Comparison of ENCODE assay signal across 27 cellular contexts in genomic region chr3:47813551-47814177, GRCh38.
"Had no signal": no experiment of that assay in that cellular context is flagged by ENCODE, and none has a peak within 500 bp of the region (broad histone marks: within the 10 kb centered on the region; RNA-seq: fewer than 3 reads in every experiment).

No MANE protein-coding gene starts in this region.

- H3K27ac ChIP-seq: adrenal gland, ascending aorta, brain microvascular endothelial cell, left lung, pancreas, stomach, suprapubic skin, tibial nerve, uterus, VCaP had no signal

- H3K27ac Mint-ChIP-seq: activated T-cell treated with anti-CD3 and anti-CD28 coated beads, Interleukin-2, amount 50 U/mL, for 72 hours had no signal

- H3K4me1 ChIP-seq: adrenal gland, ascending aorta, left lung, pancreas, stomach, suprapubic skin, uterus had no signal

- H3K27me3 ChIP-seq: adrenal gland, ascending aorta, brain microvascular endothelial cell, left lung, pancreas, stomach, suprapubic skin, tibial nerve, uterus had no signal

- H3K36me3 ChIP-seq: uterus had no signal

- ATAC-seq: activated T-cell treated with anti-CD3 and anti-CD28 coated beads, Interleukin-2, amount 50 U/mL, for 72 hours; left lung; naive thymus-derived CD8-positive, alpha-beta T cell; pancreas; right cardiac atrium had no signal

- H3K9me3 Mint-ChIP-seq: activated T-cell treated with anti-CD3 and anti-CD28 coated beads, Interleukin-2, amount 50 U/mL, for 72 hours; naive thymus-derived CD8-positive, alpha-beta T cell had no signal

- FAIRE-seq: pancreas had no signal

- H3K4me3 ChIP-seq: adrenal gland, ascending aorta, left lung, pancreas, stomach, suprapubic skin, tibial nerve, uterus had no signal

- H3K27me3 Mint-ChIP-seq: naive thymus-derived CD8-positive, alpha-beta T cell had no signal

- H3K9me3 ChIP-seq: adrenal gland, ascending aorta, left lung, pancreas, stomach, suprapubic skin, tibial nerve, uterus had no signal

- DNase-seq: activated CD4-positive, alpha-beta T cell treated with anti-CD3 and anti-CD28 coated beads for 1 hour; activated CD8-positive, alpha-beta memory T cell treated with anti-CD3 and anti-CD28 coated beads for 24 hours; activated CD8-positive, alpha-beta memory T cell treated with anti-CD3 and anti-CD28 coated beads, Interleukin-2, amount 50 U/mL, for 48 hours; activated effector memory CD4-positive, alpha-beta T cell treated with anti-CD3 and anti-CD28 coated beads, Interleukin-2, amount 50 U/mL, for 16 hours; activated naive CD4-positive, alpha-beta T cell treated with anti-CD3 and anti-CD28 coated beads, Interleukin-2, amount 50 U/mL, for 16 hours; activated T-cell treated with anti-CD3 and anti-CD28 coated beads, Interleukin-2, amount 50 U/mL, for 72 hours; adrenal gland; brain microvascular endothelial cell; caudate nucleus; dermis blood vessel endothelial cell; effector CD8-positive, alpha-beta T cell; erythroblast; foreskin fibroblast; kidney glomerular epithelial cell; left lung; naive thymus-derived CD8-positive, alpha-beta T cell; pancreas; right cardiac atrium; stimulated activated CD4-positive, alpha-beta T cell treated with anti-CD3 and anti-CD28 coated beads, Interleukin-4, amount 100 ng/mL, for 24 hours; stomach; SW 1271; T-helper 2 cell; uterus had no signal

- H3K4me3 Mint-ChIP-seq: activated T-cell treated with anti-CD3 and anti-CD28 coated beads, Interleukin-2, amount 50 U/mL, for 72 hours; naive thymus-derived CD8-positive, alpha-beta T cell had no signal
